ENCODE assay signal across 1 cellular context in genomic region chr5:127192836-127193341, GRCh38.
TF ChIP-seq lines count a peak whose summit lies in the region.

No MANE protein-coding gene starts in this region.

TF ChIP-seq in GM23338, 12 proteins besides CTCF, POLR2A, EP300 and RAD21 (continued from another document):
- no peak for TF ChIP-seq ETS1 (IDR thresholded peaks at IDR 0.05)
- TF ChIP-seq EZH2 (IDR thresholded peaks at IDR 0.05; ENCODE audit: low read depth, unreplicated experiment) = no peak
- no peak for TF ChIP-seq ZNF462 (CRISPR knock-in tag; IDR thresholded peaks at IDR 0.05)
- no peak for TF ChIP-seq JUNB (IDR thresholded peaks at IDR 0.05; ENCODE audit: unreplicated experiment)
- no peak for TF ChIP-seq NANOG (IDR thresholded peaks at IDR 0.05; ENCODE audit: borderline replicate concordance)
- no peak for TF ChIP-seq EZH2phosphoT487 (IDR thresholded peaks at IDR 0.05; ENCODE audit: unreplicated experiment)
- no peak for TF ChIP-seq POLR2AphosphoS5 (IDR thresholded peaks at IDR 0.05; ENCODE audit: low read depth)
